10 cellular contexts compared by ENCODE assay signal in genomic region chr1:3651011-3651938, GRCh38. TPM values are rescaled to one million over a fixed set of nuclear protein-coding genes. Genes with fewer than 3 reads are reported as not detected.
A peak's percentile ranks its signal among the peaks of the same experiment; 100 is the strongest.
DNase-seq lines count a peak whose midpoint lies in the region; ATAC-seq, FAIRE-seq and TF ChIP-seq lines count a peak whose summit lies in the region.
"Had no signal": no experiment of that assay in that cellular context is flagged by ENCODE, and none has a peak within 500 bp of the region (broad histone marks: within the 10 kb centered on the region; RNA-seq: fewer than 3 reads in every experiment).

No MANE protein-coding gene starts in this region.

- no peak for TF ChIP-seq RAD21 in A549 (conservative IDR thresholded peaks at IDR 0.05 in 1 of 2, IDR thresholded peaks at IDR 0.05 in 1 of 2)

- no peak for TF ChIP-seq EP300 in A549 (IDR thresholded peaks at IDR 0.05)

- H2BK5ac ChIP-seq in mesendoderm (ENCODE audit: low read length): no peak overlapping the region

- H3K4me1 Mint-ChIP-seq in activated naive CD8-positive, alpha-beta T cell treated with anti-CD3 and anti-CD28 coated beads, Interleukin-2, amount 50 U/mL, for 24 hours: peaks cover 30% of the 10 kb centered on the region

- no peak overlapping the region for H2BK120ac ChIP-seq in mesendoderm (ENCODE audit: low read depth, low read length)

- H2AK5ac ChIP-seq in mesendoderm (ENCODE audit: low read length): no peak overlapping the region

- H3K27me3 Mint-ChIP-seq in activated naive CD8-positive, alpha-beta T cell treated with anti-CD3 and anti-CD28 coated beads, Interleukin-2, amount 50 U/mL, for 24 hours: peaks cover 39% of the 10 kb centered on the region

- no peak for TF ChIP-seq POLR2A in A549 (IDR thresholded peaks at IDR 0.05; ENCODE audit: low read length)

- peak overlapping the region; percentile 32 for H3K9ac ChIP-seq in mesendoderm (ENCODE audit: low read length)

- peaks cover 4% of the 10 kb centered on the region for H3K79me1 ChIP-seq in mesendoderm (ENCODE audit: low read length)

- no peak overlapping the region for H4K5ac ChIP-seq in mesendoderm (ENCODE audit: low read length)

- H3K27ac Mint-ChIP-seq in activated naive CD8-positive, alpha-beta T cell treated with anti-CD3 and anti-CD28 coated beads, Interleukin-2, amount 50 U/mL, for 24 hours: no peak overlapping the region

- no peak overlapping the region for H3K18ac ChIP-seq in mesendoderm (ENCODE audit: low read length)

- peak in 1 of 2 experiments; percentile 13; a peak in 3 of 6 replicates for ATAC-seq in A549
- no peak for ATAC-seq in activated naive CD8-positive, alpha-beta T cell treated with anti-CD3 and anti-CD28 coated beads, Interleukin-2, amount 50 U/mL, for 24 hours
- no peak for ATAC-seq in HG03039 (IDR thresholded peaks at IDR 0.05; ENCODE audit: unreplicated experiment)

- H3K36me3 ChIP-seq in mesendoderm (ENCODE audit: control insufficient read depth, insufficient read depth, low read length): no peaks in the 10 kb centered on the region

- DNase-seq in A549 (ENCODE audit: low read depth in 1 of 2, low spot score in 1 of 2): peak in 1 of 2 experiments; percentile 19
- DNase-seq in GM20000 (ENCODE audit: low spot score): peak; percentile 61
- no peak for DNase-seq in activated naive CD8-positive, alpha-beta T cell treated with anti-CD3 and anti-CD28 coated beads, Interleukin-2, amount 50 U/mL, for 24 hours
- DNase-seq in mesendoderm: peak; percentile 66
- no peak for DNase-seq in HT-29 (ENCODE audit: low spot score)
- no peak for DNase-seq in middle frontal gyrus (ENCODE audit: extremely low spot score, low spot score)
- DNase-seq in HuH-7.5 (ENCODE audit: low spot score): no peak
- DNase-seq: hippocampal formation, SHP77 treated with DMSO at 0.1 percent for 48 hours had no signal

- H2BK15ac ChIP-seq in mesendoderm (replicated peaks; ENCODE audit: low read depth): no peak overlapping the region

- peak overlapping the region; percentile 45 for H3K23ac ChIP-seq in mesendoderm (ENCODE audit: low read length)

- H3K9me3 Mint-ChIP-seq in activated naive CD8-positive, alpha-beta T cell treated with anti-CD3 and anti-CD28 coated beads, Interleukin-2, amount 50 U/mL, for 24 hours: no peaks in the 10 kb centered on the region

- H3K4me1 ChIP-seq in A549 (peaks cover 11% of the 10 kb centered on the region; the same call in 2 of the 3 replicates), mesendoderm (ENCODE audit: control insufficient read depth, low read depth, low read length) (no peaks in the 10 kb centered on the region)

- H3K9me3 ChIP-seq in A549: no peaks in the 10 kb centered on the region

- H3K4me3 Mint-ChIP-seq in activated naive CD8-positive, alpha-beta T cell treated with anti-CD3 and anti-CD28 coated beads, Interleukin-2, amount 50 U/mL, for 24 hours: peak overlapping the region; percentile 24

- CTCF ChIA-PET in A549 (lab: Yijun Ruan, JAX): no interaction called here

- FAIRE-seq in A549 (lab: Jason Lieb, UNC): no peak

- H3K36me3 Mint-ChIP-seq in activated naive CD8-positive, alpha-beta T cell treated with anti-CD3 and anti-CD28 coated beads, Interleukin-2, amount 50 U/mL, for 24 hours (ENCODE audit: low read depth): no peaks in the 10 kb centered on the region

- TF ChIP-seq CTCF in A549 (IDR thresholded peaks at IDR 0.05) (no peak), GM20000 (IDR thresholded peaks at IDR 0.05; ENCODE audit: extremely low read depth, missing control alignments) (no peak)

- 76% methylated on average over 54 of the region's 84 CpGs for whole genome bisulfite sequencing in A549 (ENCODE audit: missing lambda C conversion rate)
- no CpG with 5 or more reads among the region's 84 CpGs for WGBS in mesendoderm (ENCODE audit: extremely low coverage, insufficient coverage, low lambda C conversion rate)

- peak overlapping the region; percentile 46 for H3K4me3 ChIP-seq in A549
- no peak overlapping the region for H3K4me3 ChIP-seq in mesendoderm (ENCODE audit: low read length)

- no peaks in the 10 kb centered on the region for H3K79me2 ChIP-seq in mesendoderm (ENCODE audit: control insufficient read depth, insufficient read depth, low read length)

- peaks cover 48% of the 10 kb centered on the region for H3K27me3 ChIP-seq in mesendoderm (ENCODE audit: insufficient read depth, low read length, poor library complexity)

- peak overlapping the region; percentile 60 for H3K56ac ChIP-seq in mesendoderm (ENCODE audit: low read length)

- H3K4ac ChIP-seq in mesendoderm (ENCODE audit: low read depth, low read length): no peak overlapping the region

- H3K27ac ChIP-seq in A549 (peak overlapping the region in 1 of 2 experiments; percentile 69; a peak in 2 of 6 replicates), mesendoderm (ENCODE audit: low read depth, low read length) (no peak overlapping the region)

- H3K4me2 ChIP-seq in A549: peak overlapping the region; percentile 89
- peak overlapping the region; percentile 66 for H3K4me2 ChIP-seq in mesendoderm (ENCODE audit: low read length)

- no peak overlapping the region for H4K8ac ChIP-seq in mesendoderm (ENCODE audit: low read depth, low read length)

- POLR2A ChIA-PET in A549 (lab: Yijun Ruan, JAX): no interaction called here

TF ChIP-seq in A549, 52 proteins besides CTCF, POLR2A, EP300 and RAD21 (continues in another document):
- TF ChIP-seq MYC (IDR thresholded peaks at IDR 0.05; ENCODE audit: borderline replicate concordance, low read length) (no peak), ZSCAN20 (CRISPR knock-in tag; IDR thresholded peaks at IDR 0.05) (no peak), JUN (IDR thresholded peaks at IDR 0.05) (no peak), MAZ (IDR thresholded peaks at IDR 0.05; ENCODE audit: borderline replicate concordance, low read depth, low read length) (no peak), GATA3 (IDR thresholded peaks at IDR 0.05; ENCODE audit: borderline replicate concordance) (no peak), TP53 (CRISPR knock-in tag; IDR thresholded peaks at IDR 0.05) (no peak), NR3C1 (IDR thresholded peaks at IDR 0.05) (no peak), SREBF2 (IDR thresholded peaks at IDR 0.05) (no peak), BCL3 (IDR thresholded peaks at IDR 0.05) (no peak), FOSB (CRISPR knock-in tag; IDR thresholded peaks at IDR 0.05) (no peak), ZFP36 (IDR thresholded peaks at IDR 0.05; ENCODE audit: borderline replicate concordance, partially characterized antibody) (no peak), TFCP2L1 (CRISPR knock-in tag; IDR thresholded peaks at IDR 0.05) (no peak)

RNA-seq across cellular contexts. Expression of gene TP73, which starts 1.0 kb away (rescaled TPM):
- polyA plus RNA-seq in A549 (2011; rRNA removed) (0.01 TPM in 1 of 2 replicates, not detected in the other), A549 (2017; fragmentation: RNase III; extraction: RNeasy Plus Mini Kit Qiagen cat#74134 plus additional on column Dnase treatment) (0.09 to 0.25 TPM (median 0.16 TPM) in 3 replicates)
- 0.11 and 0.21 TPM in 2 replicates for polyA plus RNA-seq in A549 (2012; cell fraction: cytosol; rRNA removed)
- 0.40 and 0.46 TPM in 2 replicates for polyA plus RNA-seq in A549 (2012; cell fraction: nucleus; rRNA removed)
- 0.04 TPM in 1 of 2 replicates, not detected in the other for polyA minus RNA-seq in A549 (2011; rRNA and poly(A)+ RNA removed)
- 0.73 TPM for polyA plus RNA-seq in mesendoderm (2013, experiment 1 of 2)
- 0.73 TPM for polyA plus RNA-seq in mesendoderm (2013, experiment 2 of 2)
- 6.9 and 11.1 TPM in 2 replicates for total RNA-seq in HT-29 (2014; rRNA removed; shearing (Covaris generic))

RNA-seq across cellular contexts. Expression of gene WRAP73, which starts 1.4 kb away (rescaled TPM):
- polyA plus RNA-seq in A549 (2011; rRNA removed) (16.1 and 18.4 TPM in 2 replicates), A549 (2017; fragmentation: RNase III; extraction: RNeasy Plus Mini Kit Qiagen cat#74134 plus additional on column Dnase treatment) (12.1 to 15.4 TPM (median 12.9 TPM) in 3 replicates)
- 26.9 and 35.9 TPM in 2 replicates for polyA plus RNA-seq in A549 (2012; cell fraction: cytosol; rRNA removed)
- polyA plus RNA-seq in A549 (2012; cell fraction: nucleus; rRNA removed): 64.5 and 65.1 TPM in 2 replicates
- polyA minus RNA-seq in A549 (2011; rRNA and poly(A)+ RNA removed): 16.7 and 26.1 TPM in 2 replicates
- polyA plus RNA-seq in mesendoderm (2013, experiment 1 of 2): 13.8 TPM
- 13.7 TPM for polyA plus RNA-seq in mesendoderm (2013, experiment 2 of 2)
- 60.3 and 66.7 TPM in 2 replicates for total RNA-seq in HT-29 (2014; rRNA removed; shearing (Covaris generic))

RNA-seq across cellular contexts. Expression of gene TPRG1L, which starts 26.5 kb away (rescaled TPM):
- polyA plus RNA-seq in A549 (2011; rRNA removed): 13.1 and 15.8 TPM in 2 replicates
- polyA plus RNA-seq in A549 (2012; cell fraction: cytosol; rRNA removed): 11.4 and 14.6 TPM in 2 replicates
- 6.2 and 7.1 TPM in 2 replicates for polyA plus RNA-seq in A549 (2012; cell fraction: nucleus; rRNA removed)
- 18.4 to 20.1 TPM (median 18.7 TPM) in 3 replicates for polyA plus RNA-seq in A549 (2017; fragmentation: RNase III; extraction: RNeasy Plus Mini Kit Qiagen cat#74134 plus additional on column Dnase treatment)
- polyA minus RNA-seq in A549 (2011; rRNA and poly(A)+ RNA removed): 13.8 and 18.7 TPM in 2 replicates
- 13.7 TPM for polyA plus RNA-seq in mesendoderm (2013, experiment 1 of 2)
- 13.4 TPM for polyA plus RNA-seq in mesendoderm (2013, experiment 2 of 2)
- 43.1 and 44.4 TPM in 2 replicates for total RNA-seq in HT-29 (2014; rRNA removed; shearing (Covaris generic))

RNA-seq across cellular contexts. Expression of gene MEGF6, which starts 40.0 kb away (rescaled TPM):
- 0.66 and 0.82 TPM in 2 replicates for polyA plus RNA-seq in A549 (2011; rRNA removed)
- polyA plus RNA-seq in A549 (2012; cell fraction: cytosol; rRNA removed): 2.3 and 3.2 TPM in 2 replicates
- polyA plus RNA-seq in A549 (2012; cell fraction: nucleus; rRNA removed): 23.8 and 39.3 TPM in 2 replicates
- polyA plus RNA-seq in A549 (2017; fragmentation: RNase III; extraction: RNeasy Plus Mini Kit Qiagen cat#74134 plus additional on column Dnase treatment): 10.2 to 13.7 TPM (median 12.7 TPM) in 3 replicates
- 0.39 and 0.41 TPM in 2 replicates for polyA minus RNA-seq in A549 (2011; rRNA and poly(A)+ RNA removed)
- 2.2 TPM for polyA plus RNA-seq in mesendoderm (2013, experiment 1 of 2)
- polyA plus RNA-seq in mesendoderm (2013, experiment 2 of 2): 1.7 TPM
- 12.7 and 16.5 TPM in 2 replicates for total RNA-seq in HT-29 (2014; rRNA removed; shearing (Covaris generic))

Comparison
In these comparisons a context has a peak if more than half of its experiments do, and no peak if none do; other contexts are left out.
1. DNase-seq: peak in GM20000 (single experiment) and mesendoderm (single experiment); none in activated naive CD8-positive, alpha-beta T cell treated with anti-CD3 and anti-CD28 coated beads, Interleukin-2, amount 50 U/mL, for 24 hours (single experiment), HT-29 (single experiment), middle frontal gyrus (single experiment) and HuH-7.5 (single experiment).